Comparison of ENCODE assay signal across 8 cellular contexts in genomic region chr10:100184426-100185219, GRCh38. TPM values are rescaled to one million over a fixed set of nuclear protein-coding genes. Genes with fewer than 3 reads are reported as not detected.
A peak's percentile ranks its signal among the peaks of the same experiment; 100 is the strongest.
DNase-seq lines count a peak whose midpoint lies in the region; ATAC-seq, FAIRE-seq and TF ChIP-seq lines count a peak whose summit lies in the region.

No MANE protein-coding gene starts in this region.

- H2AK5ac ChIP-seq in H9 (ENCODE audit: insufficient read length, low read length) (no peak overlapping the region), H1 (ENCODE audit: low read depth, low read length) (no peak overlapping the region)

- H3K27ac ChIP-seq in H9 (ENCODE audit: insufficient read length, low read depth, low read length) = no peak overlapping the region
- no peak overlapping the region for H3K27ac ChIP-seq in H1 (ENCODE audit: low read depth, low read length)

- TF ChIP-seq RAD21 in H1 (IDR thresholded peaks at IDR 0.05 in 1 of 2, conservative IDR thresholded peaks at IDR 0.05 in 1 of 2; ENCODE audit: low read depth in 2 of 2, low read length in 2 of 2) = no peak

- no peak overlapping the region for H3K14ac ChIP-seq in H9 (ENCODE audit: insufficient read depth, low read length)
- H3K14ac ChIP-seq in H1 (ENCODE audit: insufficient read length) = no peak overlapping the region

- H3K4ac ChIP-seq in H9 (ENCODE audit: low read depth, low read length) (no peak overlapping the region), H1 (replicated peaks; ENCODE audit: insufficient read length, low read depth, low read length) (no peak overlapping the region)

- peak overlapping the region; percentile 76 to 91 (median 88) for H3K4me3 ChIP-seq in H1 (ENCODE audit: extremely low read depth in 1 of 4, insufficient read depth in 2 of 4, low read depth in 3 of 4, low read length in 4 of 4)

- H3K4me1 ChIP-seq in H9 (ENCODE audit: insufficient read depth, low read length) (no peaks in the 10 kb centered on the region), H1 (replicated peaks in 1 of 4; ENCODE audit: control insufficient read depth in 3 of 4, insufficient read depth in 4 of 4, low read length in 3 of 4) (peaks cover 0 to 4% (median 0%) of the 10 kb centered on the region in 4 experiments; a peak in 2 of 7 replicates)

- H3K9me3 Mint-ChIP-seq in H9 = 0 out of 5 replicates have a peak, but pooled peaks cover 0 to 3% of the 10 kb centered on the region in 2 experiments
- no peaks in the 10 kb centered on the region for H3K9me3 Mint-ChIP-seq in natural killer cell treated with Interleukin-12 subunit alpha and Interleukin-12 subunit beta and Interleukin-15 and Interleukin-18, amount 100 ng/mL, for 72 hours

- TF ChIP-seq CTCF in H9 (conservative IDR thresholded peaks at IDR 0.05) = no peak
- no peak for TF ChIP-seq CTCF in H1 (IDR thresholded peaks at IDR 0.05; ENCODE audit: control extremely low read depth in 1 of 3, insufficient read depth in 1 of 3, low read depth in 1 of 3, low read length in 3 of 3)

- POLR2A ChIA-PET in H1 (lab: Charles Lee; ENCODE audit: partially characterized antibody) = interaction anchor here (1.5 kb wide), 2 partner anchors 9 to 10 kb away, joined by 3 to 5 read pairs; no protein-coding TSS in a partner anchor

- H2BK5ac ChIP-seq in H9 (ENCODE audit: insufficient read length, low read length) = no peak overlapping the region
- H2BK5ac ChIP-seq in H1 (ENCODE audit: low read depth, low read length) = no peak overlapping the region

- H3K9ac ChIP-seq in H9 (ENCODE audit: extremely low read depth, insufficient read length, low read length) (peak overlapping the region; percentile 37), H1 (replicated peaks in 1 of 4; ENCODE audit: extremely low read depth in 1 of 4, low read depth in 3 of 4, low read length in 3 of 4) (peak overlapping the region; percentile 2 to 73 (median 72); a peak in 4 of 7 replicates)

- intact Hi-C loops in posterior vena cava (cut with DNase I) = no loop called here

- TF ChIP-seq EP300 in H1 (IDR thresholded peaks at IDR 0.05; ENCODE audit: borderline replicate concordance in 1 of 2, low read depth in 2 of 2, low read length in 2 of 2) = no peak

- CTCF ChIA-PET in H1 (lab: Charles Lee; ENCODE audit: partially characterized antibody) = interaction anchor here (0.6 to 1.4 kb wide), 2 partner anchors 337 to 411 kb away, joined by 3 read pairs; no protein-coding TSS in a partner anchor

- H3K36me3 Mint-ChIP-seq in H9 (ENCODE audit: insufficient read depth in 1 of 3, low read depth in 3 of 3) = peaks cover 7 to 43% (median 36%) of the 10 kb centered on the region in 3 experiments
- peaks cover 27% of the 10 kb centered on the region for H3K36me3 Mint-ChIP-seq in natural killer cell treated with Interleukin-12 subunit alpha and Interleukin-12 subunit beta and Interleukin-15 and Interleukin-18, amount 100 ng/mL, for 72 hours

- H3K79me1 ChIP-seq in H9 (ENCODE audit: insufficient read depth, low read depth, low read length, poor library complexity, severe bottlenecking) = no peaks in the 10 kb centered on the region
- no peaks in the 10 kb centered on the region for H3K79me1 ChIP-seq in H1 (ENCODE audit: low read depth, low read length)

- H3K79me2 ChIP-seq in H9 (ENCODE audit: insufficient read depth, low read length) (no peaks in the 10 kb centered on the region), H1 (ENCODE audit: control insufficient read depth in 1 of 2, insufficient read depth in 2 of 2, low read length in 2 of 2) (peaks cover 0 to 26% of the 10 kb centered on the region in 2 experiments; a peak in 2 of 4 replicates)

- H3K27me3 Mint-ChIP-seq in H9 (ENCODE audit: low read depth) = no peaks in the 10 kb centered on the region
- no peaks in the 10 kb centered on the region for H3K27me3 Mint-ChIP-seq in natural killer cell treated with Interleukin-12 subunit alpha and Interleukin-12 subunit beta and Interleukin-15 and Interleukin-18, amount 100 ng/mL, for 72 hours

- H3K18ac ChIP-seq in H9 (ENCODE audit: insufficient read length, low read depth, low read length) (no peak overlapping the region), H1 (ENCODE audit: extremely low read depth, low read length) (no peak overlapping the region)

- H2BK12ac ChIP-seq in H9 (ENCODE audit: insufficient read length, low read depth, low read length) (no peak overlapping the region), H1 (ENCODE audit: low read depth, low read length) (no peak overlapping the region)

- H3K27ac Mint-ChIP-seq in H9 = peak overlapping the region in 1 of 3 experiments; percentile 30; a peak in 1 of 7 replicates
- peak overlapping the region; percentile 98 to 99 for H3K27ac Mint-ChIP-seq in natural killer cell treated with Interleukin-12 subunit alpha and Interleukin-12 subunit beta and Interleukin-15 and Interleukin-18, amount 100 ng/mL, for 72 hours

- no peak overlapping the region for H2BK120ac ChIP-seq in H9 (ENCODE audit: low read depth, low read length, poor library complexity, severe bottlenecking)
- H2BK120ac ChIP-seq in H1 (replicated peaks; ENCODE audit: low read depth, low read length) = no peak overlapping the region

- peaks cover 16 to 25% of the 10 kb centered on the region in 2 experiments for H3K4me1 Mint-ChIP-seq in H9
- H3K4me1 Mint-ChIP-seq in natural killer cell treated with Interleukin-12 subunit alpha and Interleukin-12 subunit beta and Interleukin-15 and Interleukin-18, amount 100 ng/mL, for 72 hours (ENCODE audit: low read depth in 2 of 2) = peaks cover 53 to 58% of the 10 kb centered on the region in 2 donors

- H3K23me2 ChIP-seq in H9 (ENCODE audit: insufficient read length, low read depth, low read length, poor library complexity, severe bottlenecking) = peaks cover 12% of the 10 kb centered on the region
- peaks cover 12% of the 10 kb centered on the region for H3K23me2 ChIP-seq in H1 (ENCODE audit: low read depth, low read length)

- H4K5ac ChIP-seq in H9 (ENCODE audit: insufficient read length, low read depth, low read length) = no peak overlapping the region
- H4K5ac ChIP-seq in H1 (ENCODE audit: insufficient read length, low read depth, low read length) = no peak overlapping the region

- DNase-seq in COLO668 (lab: John Stamatoyannopoulos, UW; ENCODE audit: unreplicated experiment) (peak; percentile 1), H9 (no peak), SIG-M5 (lab: John Stamatoyannopoulos, UW) (peak; percentile 3), H1 (ENCODE audit: low read depth in 1 of 2, low spot score in 2 of 2) (no peak), posterior vena cava (ENCODE audit: low spot score) (no peak)
- DNase-seq in natural killer cell treated with Interleukin-12 subunit alpha and Interleukin-12 subunit beta and Interleukin-15 and Interleukin-18, amount 100 ng/mL, for 72 hours (ENCODE audit: low spot score) = no peak
- DNase-seq in stimulated activated CD4-positive, alpha-beta T cell treated with anti-CD3 and anti-CD28 coated beads, Interleukin-12 subunit alpha, Interleukin-12 subunit beta, amount 100 ng/mL, for 4 hours = no peak

- H3K4me3 Mint-ChIP-seq in H9 = peak overlapping the region; percentile 96 to 97
- peak overlapping the region; percentile 99 for H3K4me3 Mint-ChIP-seq in natural killer cell treated with Interleukin-12 subunit alpha and Interleukin-12 subunit beta and Interleukin-15 and Interleukin-18, amount 100 ng/mL, for 72 hours

- peaks cover 2 to 15% (median 5%) of the 10 kb centered on the region in 4 experiments; a peak in 5 of 8 replicates for H3K36me3 ChIP-seq in H1 (ENCODE audit: control insufficient read depth in 2 of 4, insufficient read depth in 4 of 4, low read length in 3 of 4)

- H2AFZ ChIP-seq in H9 (ENCODE audit: low read length) (no peak overlapping the region), H1 (ENCODE audit: low read length) (0 out of 2 replicates have a peak overlapping the region, but pooled peaks have one; percentile 57)

- FAIRE-seq in H1 (lab: Jason Lieb, UNC) = peak; percentile 60

- WGBS in H9 (ENCODE audit: extremely low coverage, insufficient read length, low lambda C conversion rate) = no CpG with 5 or more reads among the region's 6 CpGs
- 51% methylated on average over 6 of the region's 6 CpGs; no CpG with 5 or more reads in 1 of the 2 experiments for WGBS in H1 (ENCODE audit: extremely low coverage in 1 of 2, insufficient coverage in 1 of 2, insufficient read length in 1 of 2, insufficient replicate concordance in 2 of 2, low coverage in 1 of 2, low lambda C conversion rate in 2 of 2, missing lambda C conversion rate in 1 of 2), 2 experiments

- H3K27me3 ChIP-seq in H9 (ENCODE audit: insufficient read depth, low read length) (no peaks in the 10 kb centered on the region), H1 (replicated peaks in 1 of 4; ENCODE audit: control insufficient read depth in 3 of 4, extremely low read depth in 1 of 4, insufficient read depth in 3 of 4, low read length in 3 of 4) (no peaks in the 10 kb centered on the region)

- no peaks in the 10 kb centered on the region for H4K20me1 ChIP-seq in H9 (ENCODE audit: control insufficient read depth, insufficient read depth, insufficient read length)
- no peaks in the 10 kb centered on the region for H4K20me1 ChIP-seq in H1 (replicated peaks in 1 of 2; ENCODE audit: control insufficient read depth in 1 of 2, insufficient read depth in 2 of 2, low read length in 2 of 2)

- H3K4me2 ChIP-seq in H9 (ENCODE audit: insufficient read depth, insufficient read length, low read length) (peak overlapping the region; percentile 77), H1 (ENCODE audit: insufficient read depth in 1 of 2, low read depth in 2 of 2, low read length in 2 of 2) (peak overlapping the region; percentile 86 to 90)

- H4K91ac ChIP-seq in H9 (ENCODE audit: insufficient read length, low read depth, low read length) (no peak overlapping the region), H1 (replicated peaks; ENCODE audit: insufficient read length, low read length) (no peak overlapping the region)

- no peak overlapping the region for H2BK15ac ChIP-seq in H9 (ENCODE audit: low read depth, low read length)
- H2BK15ac ChIP-seq in H1 (ENCODE audit: low read length) = no peak overlapping the region

- ATAC-seq in natural killer cell treated with Interleukin-12 subunit alpha and Interleukin-12 subunit beta and Interleukin-15 and Interleukin-18, amount 100 ng/mL, for 72 hours = no peak
- ATAC-seq in HG02840 (IDR thresholded peaks at IDR 0.05; ENCODE audit: low FRiP score, unreplicated experiment) = no peak

- H3K23ac ChIP-seq in H9 (ENCODE audit: insufficient read length, low read depth, low read length) (no peak overlapping the region), H1 (ENCODE audit: insufficient read length) (no peak overlapping the region)

- no peak for TF ChIP-seq POLR2A in H1 (IDR thresholded peaks at IDR 0.05; ENCODE audit: control extremely low read depth in 1 of 2, low read depth in 2 of 2, low read length in 2 of 2)

- H4K8ac ChIP-seq in H9 (replicated peaks; ENCODE audit: insufficient read length, low read depth, low read length) (no peak overlapping the region), H1 (ENCODE audit: extremely low read depth, insufficient read depth, low read length) (no peak overlapping the region)

- no peak overlapping the region for H3T11ph ChIP-seq in H9 (ENCODE audit: low read length)

- H2BK20ac ChIP-seq in H9 (ENCODE audit: low read depth, low read length, poor library complexity, severe bottlenecking) (no peak overlapping the region), H1 (ENCODE audit: low read length) (no peak overlapping the region)

- no peak overlapping the region for H3K56ac ChIP-seq in H9 (ENCODE audit: insufficient read length, low read depth, low read length)
- no peak overlapping the region for H3K56ac ChIP-seq in H1 (replicated peaks; ENCODE audit: insufficient read length, low read depth, low read length)

- no peaks in the 10 kb centered on the region for H3K9me3 ChIP-seq in H9 (ENCODE audit: control insufficient read depth, low read depth, low read length)
- no peaks in the 10 kb centered on the region for H3K9me3 ChIP-seq in H1 (ENCODE audit: insufficient read depth in 2 of 2, low read depth in 1 of 2, low read length in 1 of 2)

RNA-seq across cellular contexts. Expression of gene ERLIN1, which starts 1.2 kb away (rescaled TPM):
- 33.0 and 33.5 TPM in 2 replicates for total RNA-seq in H9 (2021)
- 32.0 and 32.2 TPM in 2 replicates for total RNA-seq in H1 (2021; fragmentation: NEBNext Ultra II Directional; extraction: Animal tissue kit (Norgen Biotek cat#: 25700))
- 12.4 and 16.5 TPM in 2 replicates for polyA plus RNA-seq in H1 (2011; rRNA removed)
- polyA plus RNA-seq in H1 (2011; cell fraction: cytosol; rRNA removed) = 23.6 TPM
- polyA plus RNA-seq in H1 (2011; cell fraction: nucleus; rRNA removed) = 15.4 TPM
- polyA plus RNA-seq in H1 (2012, experiment 1 of 2) = 28.2 to 30.1 TPM (median 29.2 TPM) in 4 replicates
- 9.4 TPM for polyA plus RNA-seq in H1 (2012, experiment 2 of 2)
- 46.4 TPM for polyA plus RNA-seq in H1 (2013, experiment 1 of 2)
- polyA plus RNA-seq in H1 (2013, experiment 2 of 2) = 51.8 TPM
- polyA minus RNA-seq in H1 (2011; rRNA and poly(A)+ RNA removed) = 25.8 and 39.1 TPM in 2 replicates
- polyA minus RNA-seq in H1 (2011; cell fraction: cytosol; rRNA and poly(A)+ RNA removed) = 13.8 TPM
- 14.5 TPM for polyA minus RNA-seq in H1 (2011; cell fraction: nucleus; rRNA and poly(A)+ RNA removed)
- 10 to 100 TPM; 21.2 to 22.8 TPM for total RNA-seq in natural killer cell treated with Interleukin-12 subunit alpha and Interleukin-12 subunit beta and Interleukin-15 and Interleukin-18, amount 100 ng/mL, for 72 hours
- total RNA-seq in posterior vena cava = 10 to 100 TPM; 17.3 to 20.0 TPM

RNA-seq across cellular contexts. Expression of gene CHUK, which starts 44.8 kb away (rescaled TPM):
- 24.1 and 25.2 TPM in 2 replicates for total RNA-seq in H9 (2021)
- total RNA-seq in H1 (2021; fragmentation: NEBNext Ultra II Directional; extraction: Animal tissue kit (Norgen Biotek cat#: 25700)) = 19.3 and 19.4 TPM in 2 replicates
- 3.0 and 5.9 TPM in 2 replicates for polyA plus RNA-seq in H1 (2011; rRNA removed)
- 9.7 TPM for polyA plus RNA-seq in H1 (2011; cell fraction: cytosol; rRNA removed)
- polyA plus RNA-seq in H1 (2011; cell fraction: nucleus; rRNA removed) = 3.7 TPM
- 8.2 to 16.4 TPM (median 10.9 TPM) in 4 replicates for polyA plus RNA-seq in H1 (2012, experiment 1 of 2)
- 0.91 TPM for polyA plus RNA-seq in H1 (2012, experiment 2 of 2)
- polyA plus RNA-seq in H1 (2013, experiment 1 of 2) = 10.1 TPM
- 9.4 TPM for polyA plus RNA-seq in H1 (2013, experiment 2 of 2)
- polyA minus RNA-seq in H1 (2011; rRNA and poly(A)+ RNA removed) = 9.3 and 15.1 TPM in 2 replicates
- polyA minus RNA-seq in H1 (2011; cell fraction: cytosol; rRNA and poly(A)+ RNA removed) = 9.9 TPM
- polyA minus RNA-seq in H1 (2011; cell fraction: nucleus; rRNA and poly(A)+ RNA removed) = 13.9 TPM
- total RNA-seq in natural killer cell treated with Interleukin-12 subunit alpha and Interleukin-12 subunit beta and Interleukin-15 and Interleukin-18, amount 100 ng/mL, for 72 hours = 10 to 100 TPM; 37.2 to 39.6 TPM
- total RNA-seq in posterior vena cava = 10 to 100 TPM; 18.3 to 20.8 TPM

Comparison
In these comparisons a context has a peak if more than half of its experiments do, and no peak if none do; other contexts are left out.
1. DNase-seq: peak in COLO668 (single experiment) and SIG-M5 (single experiment); none in H9 (single experiment), H1 (0 of 2), natural killer cell treated with Interleukin-12 subunit alpha and Interleukin-12 subunit beta and Interleukin-15 and Interleukin-18, amount 100 ng/mL, for 72 hours (single experiment), stimulated activated CD4-positive, alpha-beta T cell treated with anti-CD3 and anti-CD28 coated beads, Interleukin-12 subunit alpha, Interleukin-12 subunit beta, amount 100 ng/mL, for 4 hours (single experiment) and posterior vena cava (single experiment).